In the genomic region with DNA sequence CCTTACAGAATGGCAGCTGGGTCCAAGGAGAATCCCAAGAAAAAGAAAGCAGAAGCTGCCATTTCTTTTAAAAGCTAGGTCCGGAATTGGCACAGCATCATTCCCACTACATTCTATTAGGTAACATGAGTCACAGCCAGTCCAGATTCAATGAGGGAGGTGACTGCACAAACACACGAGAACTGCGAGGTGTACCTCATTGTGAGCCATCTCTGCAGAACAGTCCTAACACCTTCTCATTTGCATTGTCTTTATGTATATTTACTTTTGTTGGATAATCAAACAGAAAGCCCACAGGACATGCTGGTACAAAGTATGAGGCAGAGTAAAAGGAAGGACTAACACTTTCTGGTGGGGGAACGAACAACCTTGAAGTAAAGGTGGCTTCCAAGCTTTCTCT, we compare ENCODE assay signal across 1 cellular context.
TF ChIP-seq lines count a peak whose summit lies in the region.

No MANE protein-coding gene starts in this region.

TF ChIP-seq in HepG2, 621 proteins besides CTCF, POLR2A, EP300 and RAD21 (continued from another document and continues in another):
- TF ChIP-seq CEBPZ (IDR thresholded peaks at IDR 0.05; ENCODE audit: low read length) (no peak), ERF (CRISPR knock-in tag; IDR thresholded peaks at IDR 0.05) (no peak), ZNF609 (CRISPR knock-in tag; IDR thresholded peaks at IDR 0.05; ENCODE audit: borderline replicate concordance) (0 out of 2 replicates have a peak, but pooled peaks have one; percentile 57), SOX6 (IDR thresholded peaks at IDR 0.05) (no peak), SOX6 (CRISPR knock-in tag; IDR thresholded peaks at IDR 0.05) (peak; percentile 69), ZNF768 (CRISPR knock-in tag; IDR thresholded peaks at IDR 0.05) (no peak), ZNF503 (CRISPR knock-in tag; IDR thresholded peaks at IDR 0.05) (no peak), ZBTB37 (CRISPR knock-in tag; IDR thresholded peaks at IDR 0.05) (no peak), ZNF350 (CRISPR knock-in tag; IDR thresholded peaks at IDR 0.05; ENCODE audit: borderline replicate concordance, low read depth) (no peak), ZMYM2 (CRISPR knock-in tag; IDR thresholded peaks at IDR 0.05) (no peak), BCL3 (CRISPR knock-in tag; IDR thresholded peaks at IDR 0.05) (no peak), TBX2 (CRISPR knock-in tag; IDR thresholded peaks at IDR 0.05; ENCODE audit: borderline replicate concordance) (peak; percentile 59; the same call in 1 of the 2 replicates), ZFAT (CRISPR knock-in tag; conservative IDR thresholded peaks at IDR 0.05) (no peak), ZBTB8A (CRISPR knock-in tag; IDR thresholded peaks at IDR 0.05; ENCODE audit: borderline replicate concordance, low read depth) (no peak), PPARG (CRISPR knock-in tag; conservative IDR thresholded peaks at IDR 0.05) (0 out of 2 replicates have a peak, but pooled peaks have one; percentile 27), ZBTB1 (CRISPR knock-in tag; IDR thresholded peaks at IDR 0.05; ENCODE audit: borderline replicate concordance) (no peak), MBNL3 (CRISPR knock-in tag; conservative IDR thresholded peaks at IDR 0.05) (no peak), MAX (IDR thresholded peaks at IDR 0.05) (0 out of 2 replicates have a peak, but pooled peaks have one; percentile 39), ZNF331 (CRISPR knock-in tag; IDR thresholded peaks at IDR 0.05) (0 out of 2 replicates have a peak, but pooled peaks have one; percentile 25), HMGXB3 (CRISPR knock-in tag; IDR thresholded peaks at IDR 0.05; ENCODE audit: borderline replicate concordance) (no peak), ZNF777 (CRISPR knock-in tag; IDR thresholded peaks at IDR 0.05) (no peak), DR1 (CRISPR knock-in tag; IDR thresholded peaks at IDR 0.05) (no peak), ZNF430 (CRISPR knock-in tag; IDR thresholded peaks at IDR 0.05) (0 out of 2 replicates have a peak, but pooled peaks have one; percentile 35), ZNF558 (CRISPR knock-in tag; IDR thresholded peaks at IDR 0.05; ENCODE audit: borderline replicate concordance) (no peak), ZNF724P (CRISPR knock-in tag; IDR thresholded peaks at IDR 0.05; ENCODE audit: borderline replicate concordance) (no peak), HNRNPH1 (optimal IDR thresholded peaks at IDR 0.05; ENCODE audit: low read depth, low read length) (no peak)
- TF ChIP-seq, protein P1, sequence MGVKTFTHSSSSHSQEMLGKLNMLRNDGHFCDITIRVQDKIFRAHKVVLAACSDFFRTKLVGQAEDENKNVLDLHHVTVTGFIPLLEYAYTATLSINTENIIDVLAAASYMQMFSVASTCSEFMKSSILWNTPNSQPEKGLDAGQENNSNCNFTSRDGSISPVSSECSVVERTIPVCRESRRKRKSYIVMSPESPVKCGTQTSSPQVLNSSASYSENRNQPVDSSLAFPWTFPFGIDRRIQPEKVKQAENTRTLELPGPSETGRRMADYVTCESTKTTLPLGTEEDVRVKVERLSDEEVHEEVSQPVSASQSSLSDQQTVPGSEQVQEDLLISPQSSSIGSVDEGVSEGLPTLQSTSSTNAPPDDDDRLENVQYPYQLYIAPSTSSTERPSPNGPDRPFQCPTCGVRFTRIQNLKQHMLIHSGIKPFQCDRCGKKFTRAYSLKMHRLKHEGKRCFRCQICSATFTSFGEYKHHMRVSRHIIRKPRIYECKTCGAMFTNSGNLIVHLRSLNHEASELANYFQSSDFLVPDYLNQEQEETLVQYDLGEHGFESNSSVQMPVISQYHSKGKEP (CRISPR knock-in tag; IDR thresholded peaks at IDR 0.05), result no peak
- TF ChIP-seq, protein P2, sequence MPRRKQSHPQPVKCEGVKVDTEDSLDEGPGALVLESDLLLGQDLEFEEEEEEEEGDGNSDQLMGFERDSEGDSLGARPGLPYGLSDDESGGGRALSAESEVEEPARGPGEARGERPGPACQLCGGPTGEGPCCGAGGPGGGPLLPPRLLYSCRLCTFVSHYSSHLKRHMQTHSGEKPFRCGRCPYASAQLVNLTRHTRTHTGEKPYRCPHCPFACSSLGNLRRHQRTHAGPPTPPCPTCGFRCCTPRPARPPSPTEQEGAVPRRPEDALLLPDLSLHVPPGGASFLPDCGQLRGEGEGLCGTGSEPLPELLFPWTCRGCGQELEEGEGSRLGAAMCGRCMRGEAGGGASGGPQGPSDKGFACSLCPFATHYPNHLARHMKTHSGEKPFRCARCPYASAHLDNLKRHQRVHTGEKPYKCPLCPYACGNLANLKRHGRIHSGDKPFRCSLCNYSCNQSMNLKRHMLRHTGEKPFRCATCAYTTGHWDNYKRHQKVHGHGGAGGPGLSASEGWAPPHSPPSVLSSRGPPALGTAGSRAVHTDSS (CRISPR knock-in tag; conservative IDR thresholded peaks at IDR 0.05), result no peak
- TF ChIP-seq, protein P3, sequence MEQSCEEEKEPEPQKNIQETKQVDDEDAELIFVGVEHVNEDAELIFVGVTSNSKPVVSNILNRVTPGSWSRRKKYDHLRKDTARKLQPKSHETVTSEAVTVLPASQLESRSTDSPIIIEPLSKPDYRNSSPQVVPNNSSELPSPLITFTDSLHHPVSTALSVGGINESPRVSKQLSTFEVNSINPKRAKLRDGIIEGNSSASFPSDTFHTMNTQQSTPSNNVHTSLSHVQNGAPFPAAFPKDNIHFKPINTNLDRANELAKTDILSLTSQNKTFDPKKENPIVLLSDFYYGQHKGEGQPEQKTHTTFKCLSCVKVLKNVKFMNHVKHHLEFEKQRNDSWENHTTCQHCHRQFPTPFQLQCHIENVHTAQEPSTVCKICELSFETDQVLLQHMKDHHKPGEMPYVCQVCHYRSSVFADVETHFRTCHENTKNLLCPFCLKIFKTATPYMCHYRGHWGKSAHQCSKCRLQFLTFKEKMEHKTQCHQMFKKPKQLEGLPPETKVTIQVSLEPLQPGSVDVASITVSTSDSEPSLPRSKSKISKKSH (CRISPR knock-in tag; IDR thresholded peaks at IDR 0.05; ENCODE audit: borderline replicate concordance), result no peak
